Comparison of ENCODE assay signal across 7 cellular contexts in the genomic region with DNA sequence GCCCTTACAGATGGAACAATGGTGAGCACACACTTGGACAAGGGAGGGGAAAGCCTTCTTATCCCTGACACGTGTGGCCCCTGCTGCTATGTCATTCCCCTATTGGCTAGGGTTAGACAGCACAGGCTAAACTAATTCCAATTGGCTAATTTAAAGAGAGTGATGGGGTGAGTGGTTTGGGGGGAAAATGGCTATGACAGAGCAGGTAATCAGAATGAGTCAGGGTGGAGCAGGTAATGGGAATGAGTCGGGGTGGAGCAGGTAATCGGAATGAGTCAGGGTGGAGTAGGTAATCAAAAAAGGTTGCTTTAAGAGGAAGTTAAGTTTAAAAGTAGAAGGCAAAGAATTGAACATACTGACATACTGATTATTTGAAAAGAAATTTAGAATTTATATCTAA.
DNase-seq lines count a peak whose midpoint lies in the region; FAIRE-seq and TF ChIP-seq lines count a peak whose summit lies in the region.
"Not testable (repeated sequence)": the region's sequence is repeated elsewhere in the genome, so short reads cannot be mapped to it uniquely, and the experiment has no call there.

No MANE protein-coding gene starts in this region.

- not testable (repeated sequence) for H3K36me3 ChIP-seq in HUES64 (ENCODE audit: insufficient read depth, low read length); endocrine pancreas (ENCODE audit: control insufficient read depth, insufficient read depth, low read length); iPS-20b (ENCODE audit: insufficient read depth, low read depth, low read length); neural progenitor cell

- peaks cover 29% of the 10 kb centered on the region for H3K4me1 Mint-ChIP-seq in activated CD4-positive, alpha-beta T cell treated with anti-CD3 and anti-CD28 coated beads, Interleukin-2, amount 10 ng/mL, durations not matched to agents 24 days and 14 days
- H3K4me1 Mint-ChIP-seq in activated naive CD8-positive, alpha-beta T cell treated with anti-CD3 and anti-CD28 coated beads for 36 hours, result peaks cover 19% of the 10 kb centered on the region
- H3K4me1 Mint-ChIP-seq in neural progenitor cell, result peaks cover 15% of the 10 kb centered on the region

- WGBS in HUES64, result 61% methylated on average over 3 of the region's 3 CpGs

- not testable (repeated sequence) for TF ChIP-seq CTCF in neural progenitor cell (IDR thresholded peaks at IDR 0.05)

- H3K4me1 ChIP-seq in HUES64 (ENCODE audit: insufficient read depth, low read length) (peaks cover 44% of the 10 kb centered on the region), iPS-20b (ENCODE audit: insufficient read depth, low read length) (peaks cover 24% of the 10 kb centered on the region), neural progenitor cell (peaks cover 34% of the 10 kb centered on the region)
- H3K4me1 ChIP-seq in endocrine pancreas (ENCODE audit: control insufficient read depth, insufficient read depth, low read length), result not testable (repeated sequence)

- not testable (repeated sequence) for DNase-seq in H54 (ENCODE audit: insufficient read length, low spot score); activated CD4-positive, alpha-beta T cell treated with anti-CD3 and anti-CD28 coated beads, Interleukin-2, amount 10 ng/mL, durations not matched to agents 24 days and 14 days; neural progenitor cell (ENCODE audit: low spot score)
- DNase-seq in activated naive CD8-positive, alpha-beta T cell treated with anti-CD3 and anti-CD28 coated beads for 36 hours, result peak; percentile 8

- not testable (repeated sequence) for H3K9me3 ChIP-seq in HUES64 (ENCODE audit: insufficient read depth, low read depth, low read length); endocrine pancreas (ENCODE audit: control insufficient read depth, low read length); iPS-20b (ENCODE audit: insufficient read depth, low read depth, low read length); neural progenitor cell (ENCODE audit: low read depth)

- H3K27ac ChIP-seq in HUES64 (ENCODE audit: low read depth, low read length) (peak overlapping the region; percentile 83; the same call in 1 of the 2 replicates), neural progenitor cell (peak overlapping the region; percentile 31)
- H3K27ac ChIP-seq in iPS-20b (ENCODE audit: low read length), result not testable (repeated sequence)

- TF ChIP-seq POLR2A in H54 (IDR thresholded peaks at IDR 0.05; ENCODE audit: low read depth, low read length), result not testable (repeated sequence)

- peak; percentile 6 for FAIRE-seq in H54 (lab: Jason Lieb, UNC)

- not testable (repeated sequence) for H3K79me2 ChIP-seq in neural progenitor cell (ENCODE audit: low read depth)

- H3K27me3 Mint-ChIP-seq in activated CD4-positive, alpha-beta T cell treated with anti-CD3 and anti-CD28 coated beads, Interleukin-2, amount 10 ng/mL, durations not matched to agents 24 days and 14 days; activated naive CD8-positive, alpha-beta T cell treated with anti-CD3 and anti-CD28 coated beads for 36 hours; neural progenitor cell (ENCODE audit: insufficient read depth, low read depth): not testable (repeated sequence)

- H3K9me3 Mint-ChIP-seq in activated CD4-positive, alpha-beta T cell treated with anti-CD3 and anti-CD28 coated beads, Interleukin-2, amount 10 ng/mL, durations not matched to agents 24 days and 14 days; activated naive CD8-positive, alpha-beta T cell treated with anti-CD3 and anti-CD28 coated beads for 36 hours; neural progenitor cell: not testable (repeated sequence)

- H2AFZ ChIP-seq in neural progenitor cell (replicated peaks), result not testable (repeated sequence)

- not testable (repeated sequence) for H3K27me3 ChIP-seq in HUES64 (ENCODE audit: insufficient read depth, low read length); endocrine pancreas (ENCODE audit: control insufficient read depth, insufficient read depth, low read length); iPS-20b (ENCODE audit: insufficient read depth, low read length); neural progenitor cell

- H3K4me3 ChIP-seq in HUES64 (ENCODE audit: low read length), result peak overlapping the region; percentile 39
- peak overlapping the region; percentile 64 for H3K4me3 ChIP-seq in endocrine pancreas (ENCODE audit: control insufficient read depth, insufficient read depth, low read length)
- H3K4me3 ChIP-seq in iPS-20b (ENCODE audit: low read length), result peak overlapping the region; percentile 56
- H3K4me3 ChIP-seq in neural progenitor cell, result peak overlapping the region; percentile 27

- H3K9ac ChIP-seq in HUES64 (ENCODE audit: low read depth, low read length); endocrine pancreas (ENCODE audit: control insufficient read depth, insufficient read depth, low read length); neural progenitor cell: not testable (repeated sequence)
- peak overlapping the region; percentile 52; the same call in 1 of the 2 replicates for H3K9ac ChIP-seq in iPS-20b (ENCODE audit: low read depth, low read length)

- peak overlapping the region; percentile 69 for H3K4me2 ChIP-seq in neural progenitor cell

- peak overlapping the region; percentile 84 for H3K27ac Mint-ChIP-seq in activated CD4-positive, alpha-beta T cell treated with anti-CD3 and anti-CD28 coated beads, Interleukin-2, amount 10 ng/mL, durations not matched to agents 24 days and 14 days
- H3K27ac Mint-ChIP-seq in activated naive CD8-positive, alpha-beta T cell treated with anti-CD3 and anti-CD28 coated beads for 36 hours; neural progenitor cell: not testable (repeated sequence)

- peaks cover 11% of the 10 kb centered on the region for H3K36me3 Mint-ChIP-seq in activated CD4-positive, alpha-beta T cell treated with anti-CD3 and anti-CD28 coated beads, Interleukin-2, amount 10 ng/mL, durations not matched to agents 24 days and 14 days (ENCODE audit: low read depth)
- peaks cover 15% of the 10 kb centered on the region for H3K36me3 Mint-ChIP-seq in activated naive CD8-positive, alpha-beta T cell treated with anti-CD3 and anti-CD28 coated beads for 36 hours
- not testable (repeated sequence) for H3K36me3 Mint-ChIP-seq in neural progenitor cell

- not testable (repeated sequence) for H4K20me1 ChIP-seq in neural progenitor cell (ENCODE audit: low read depth)

- intact Hi-C loops in activated CD4-positive, alpha-beta T cell treated with anti-CD3 and anti-CD28 coated beads, Interleukin-2, amount 10 ng/mL, durations not matched to agents 24 days and 14 days (cut with micrococcal nuclease), result not testable (repeated sequence)

- peak overlapping the region; percentile 5 for H3K4me3 Mint-ChIP-seq in activated CD4-positive, alpha-beta T cell treated with anti-CD3 and anti-CD28 coated beads, Interleukin-2, amount 10 ng/mL, durations not matched to agents 24 days and 14 days
- H3K4me3 Mint-ChIP-seq in activated naive CD8-positive, alpha-beta T cell treated with anti-CD3 and anti-CD28 coated beads for 36 hours; neural progenitor cell: not testable (repeated sequence)

- peaks cover 32% of the 10 kb centered on the region for H3F3A ChIP-seq in neural progenitor cell (ENCODE audit: low read depth)
